9 cellular contexts compared by ENCODE assay signal in genomic region chr1:40948741-40949528, GRCh38. TPM values are rescaled to one million over a fixed set of nuclear protein-coding genes. Genes with fewer than 3 reads are reported as not detected.
DNase-seq lines count a peak whose midpoint lies in the region; ATAC-seq and FAIRE-seq lines count a peak whose summit lies in the region.
"Had no signal": no experiment of that assay in that cellular context is flagged by ENCODE, and none has a peak within 500 bp of the region (broad histone marks: within the 10 kb centered on the region; RNA-seq: fewer than 3 reads in every experiment).

No MANE protein-coding gene starts in this region.

- H3K27ac ChIP-seq in HUES6 (ENCODE audit: low read depth, low read length) = no peak overlapping the region

- H3K27ac Mint-ChIP-seq in activated T-helper 1 cell treated with anti-CD3 and anti-CD28 coated beads, Interleukin-12 subunit alpha, Interleukin-12 subunit beta, Interleukin-2, Interleukin-4 antibody, amounts not matched to agents 30 ng/mL and 10 ng/mL and 1 ng/mL, durations not matched to agents 14 hours and 24 hours and 36 hours = no peak overlapping the region
- H3K27ac Mint-ChIP-seq: activated B cell treated with CpG ODN at 0.5 μM for 24 hours had no signal

- peak overlapping the region; percentile 22; the same call in 1 of the 2 replicates for H3K4me3 ChIP-seq in HUES6 (ENCODE audit: low read depth, low read length)

- no peak for FAIRE-seq in frontal cortex (lab: Jason Lieb, UNC)

- H3K27me3 Mint-ChIP-seq in activated T-helper 1 cell treated with anti-CD3 and anti-CD28 coated beads, Interleukin-12 subunit alpha, Interleukin-12 subunit beta, Interleukin-2, Interleukin-4 antibody, amounts not matched to agents 30 ng/mL and 10 ng/mL and 1 ng/mL, durations not matched to agents 14 hours and 24 hours and 36 hours (ENCODE audit: insufficient read depth) = peaks cover 10% of the 10 kb centered on the region

- intact Hi-C loops in activated T-helper 1 cell treated with anti-CD3 and anti-CD28 coated beads, Interleukin-12 subunit alpha, Interleukin-12 subunit beta, Interleukin-2, Interleukin-4 antibody, amounts not matched to agents 30 ng/mL and 10 ng/mL and 1 ng/mL, durations not matched to agents 14 hours and 24 hours and 36 hours (cut with micrococcal nuclease) = loop anchor here (2.0 kb wide), 1 partner anchor 98 kb away; no protein-coding TSS in a partner anchor

- H3K9ac ChIP-seq in HUES6 (ENCODE audit: low read length) = no peak overlapping the region

- DNase-seq in COLO829 (ENCODE audit: low spot score) = peak; percentile 78
- peak; percentile 57 for DNase-seq in RPMI8226
- DNase-seq in activated T-helper 1 cell treated with anti-CD3 and anti-CD28 coated beads, Interleukin-12 subunit alpha, Interleukin-12 subunit beta, Interleukin-2, Interleukin-4 antibody, amounts not matched to agents 30 ng/mL and 10 ng/mL and 1 ng/mL, durations not matched to agents 14 hours and 24 hours and 36 hours (ENCODE audit: low spot score) = peak; percentile 47
- peak; percentile 27 to 34 for DNase-seq in frontal cortex (ENCODE audit: low spot score in 2 of 2)
- peak; percentile 50 for DNase-seq in pulmonary artery endothelial cell (ENCODE audit: low read depth, low spot score)
- DNase-seq: activated B cell treated with CpG ODN at 0.5 μM for 24 hours had no signal

- H3K9me3 Mint-ChIP-seq in activated T-helper 1 cell treated with anti-CD3 and anti-CD28 coated beads, Interleukin-12 subunit alpha, Interleukin-12 subunit beta, Interleukin-2, Interleukin-4 antibody, amounts not matched to agents 30 ng/mL and 10 ng/mL and 1 ng/mL, durations not matched to agents 14 hours and 24 hours and 36 hours = no peaks in the 10 kb centered on the region

- H3K36me3 ChIP-seq in HUES6 (ENCODE audit: control insufficient read depth, insufficient read depth, low read length) = no peaks in the 10 kb centered on the region

- H3K4me3 Mint-ChIP-seq in activated T-helper 1 cell treated with anti-CD3 and anti-CD28 coated beads, Interleukin-12 subunit alpha, Interleukin-12 subunit beta, Interleukin-2, Interleukin-4 antibody, amounts not matched to agents 30 ng/mL and 10 ng/mL and 1 ng/mL, durations not matched to agents 14 hours and 24 hours and 36 hours = no peak overlapping the region
- H3K4me3 Mint-ChIP-seq: activated B cell treated with CpG ODN at 0.5 μM for 24 hours had no signal

- peaks cover 8% of the 10 kb centered on the region for H3K4me1 Mint-ChIP-seq in activated T-helper 1 cell treated with anti-CD3 and anti-CD28 coated beads, Interleukin-12 subunit alpha, Interleukin-12 subunit beta, Interleukin-2, Interleukin-4 antibody, amounts not matched to agents 30 ng/mL and 10 ng/mL and 1 ng/mL, durations not matched to agents 14 hours and 24 hours and 36 hours (ENCODE audit: low read depth)

- ATAC-seq in GM19397 (IDR thresholded peaks at IDR 0.05; ENCODE audit: unreplicated experiment) = no peak
- ATAC-seq in HG02798 (IDR thresholded peaks at IDR 0.05; ENCODE audit: poor library complexity, unreplicated experiment) = no peak

- no peaks in the 10 kb centered on the region for H3K36me3 Mint-ChIP-seq in activated T-helper 1 cell treated with anti-CD3 and anti-CD28 coated beads, Interleukin-12 subunit alpha, Interleukin-12 subunit beta, Interleukin-2, Interleukin-4 antibody, amounts not matched to agents 30 ng/mL and 10 ng/mL and 1 ng/mL, durations not matched to agents 14 hours and 24 hours and 36 hours (ENCODE audit: low read depth)

- peaks cover 6% of the 10 kb centered on the region; the same call in 1 of the 2 replicates for H3K27me3 ChIP-seq in HUES6 (ENCODE audit: control insufficient read depth, insufficient read depth, low read length)

- H3K4me1 ChIP-seq in HUES6 (ENCODE audit: control insufficient read depth, insufficient read depth, low read length) = peaks cover 6% of the 10 kb centered on the region

- H3K9me3 ChIP-seq in HUES6 (ENCODE audit: control insufficient read depth, insufficient read depth, low read depth, low read length) = no peaks in the 10 kb centered on the region

RNA-seq across cellular contexts. Expression of gene CTPS1, which starts 30.6 kb away (rescaled TPM):
- 172 and 174 TPM in 2 replicates for total RNA-seq in activated T-helper 1 cell treated with anti-CD3 and anti-CD28 coated beads, Interleukin-12 subunit alpha, Interleukin-12 subunit beta, Interleukin-2, Interleukin-4 antibody, amounts not matched to agents 30 ng/mL and 10 ng/mL and 1 ng/mL, durations not matched to agents 14 hours and 24 hours and 36 hours
- 14.7 TPM for total RNA-seq in frontal cortex
- total RNA-seq in pulmonary artery endothelial cell = 42.6 and 49.1 TPM in 2 replicates
